In the genomic region with DNA sequence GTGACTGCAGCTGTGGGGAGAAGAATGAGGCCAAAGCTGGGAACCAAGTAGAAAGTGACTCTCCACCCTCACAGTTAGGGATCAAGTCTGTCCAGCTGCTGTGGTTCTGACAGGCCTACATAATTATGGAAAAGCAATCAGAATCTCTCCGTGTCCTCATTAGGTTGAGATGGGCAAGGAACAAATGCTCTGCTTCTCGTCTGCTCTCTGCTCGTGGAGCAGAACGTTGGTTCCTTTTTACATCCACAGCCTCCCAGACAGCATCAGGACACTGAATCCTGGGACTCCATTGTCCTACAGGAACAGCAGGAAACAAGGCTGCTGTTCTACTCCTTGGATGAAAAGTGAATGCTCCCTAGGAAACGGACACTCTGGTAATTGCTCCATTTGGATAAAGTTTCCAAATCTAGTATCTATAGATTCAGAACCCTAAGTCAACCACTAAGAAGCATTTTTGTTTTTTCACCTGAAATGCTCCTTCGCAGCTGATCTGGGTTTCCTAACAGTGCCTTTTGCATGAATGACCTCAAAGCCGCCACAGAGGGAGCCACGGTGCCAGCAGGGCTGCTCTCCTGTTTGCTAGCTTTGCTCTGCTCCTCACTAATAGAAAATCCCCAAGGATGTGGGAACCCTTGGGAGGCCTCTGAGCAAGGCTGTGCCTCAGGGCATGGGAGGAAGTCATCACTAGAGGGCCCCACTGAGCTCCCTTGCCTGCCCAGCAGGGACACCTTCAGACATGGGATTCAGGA, we compare ENCODE assay signal across 8 cellular contexts.
DNase-seq lines count a peak whose midpoint lies in the region; ATAC-seq and TF ChIP-seq lines count a peak whose summit lies in the region.

No MANE protein-coding gene starts in this region.

- H3K36me3 ChIP-seq in NT2/D1 (ENCODE audit: insufficient read depth, insufficient read length, low read length) (no peaks in the 10 kb centered on the region), lung (ENCODE audit: control insufficient read depth in 2 of 2, insufficient read depth in 2 of 2, low read length in 2 of 2) (no peaks in the 10 kb centered on the region)

- no peaks in the 10 kb centered on the region for H3K27me3 ChIP-seq in NT2/D1 (ENCODE audit: insufficient read depth, insufficient read length)
- H3K27me3 ChIP-seq in lung (ENCODE audit: control insufficient read depth, insufficient read depth) = no peaks in the 10 kb centered on the region

- H3K27ac ChIP-seq in coronary artery (no peak overlapping the region), lung (ENCODE audit: low read depth in 1 of 2, low read length in 1 of 2) (no peak overlapping the region)

- H3K9me3 ChIP-seq in NT2/D1 (ENCODE audit: insufficient read depth, low read length) (no peaks in the 10 kb centered on the region), lung (ENCODE audit: control insufficient read depth in 2 of 2, insufficient read depth in 1 of 2, low read length in 1 of 2) (peaks cover 0 to 4% of the 10 kb centered on the region in 2 donors)

- H3K4me1 ChIP-seq in NT2/D1 (ENCODE audit: insufficient read depth, insufficient read length) (peaks cover 9% of the 10 kb centered on the region), lung (ENCODE audit: control insufficient read depth in 2 of 2, insufficient read depth in 2 of 2, low read length in 2 of 2) (no peaks in the 10 kb centered on the region)

- H3K9ac ChIP-seq in NT2/D1 (ENCODE audit: insufficient read length, low read depth) = no peak overlapping the region

- 78 to 85% methylated on average over 8 of the region's 8 CpGs for WGBS in lung, 2 donors

- peak; percentile 38 for TF ChIP-seq CTCF in coronary artery (IDR thresholded peaks at IDR 0.05)
- TF ChIP-seq CTCF in lung (IDR thresholded peaks at IDR 0.05; ENCODE audit: control extremely low read depth, extremely low read depth) = peak; percentile 7

- peak; percentile 68 for DNase-seq in DMS 273 treated with DMSO at 0.1 percent for 48 hours (lab: John Stamatoyannopoulos, UW)
- peak; percentile 37 for DNase-seq in HPDE6-E6E7 (ENCODE audit: extremely low spot score)
- peak; percentile 82 for DNase-seq in NT2/D1 (ENCODE audit: low read depth, low spot score)
- DNase-seq in coronary artery (ENCODE audit: low spot score) = no peak
- DNase-seq in lung (ENCODE audit: low spot score) = peak; percentile 41
- peak; percentile 57 for DNase-seq in ureter (ENCODE audit: low spot score)
- DNase-seq in T1000 (lab: John Stamatoyannopoulos, UW) = no peak

- ATAC-seq in lung (ENCODE audit: insufficient read depth, low FRiP score) (no peak), HG03196 (IDR thresholded peaks at IDR 0.05; ENCODE audit: unreplicated experiment) (no peak)

- H3K4me3 ChIP-seq in NT2/D1 (ENCODE audit: insufficient read length, low read depth) = no peak overlapping the region
- H3K4me3 ChIP-seq in coronary artery = no peak overlapping the region
- no peak overlapping the region for H3K4me3 ChIP-seq in lung

Comparison
In these comparisons a context has a peak if more than half of its experiments do, and no peak if none do; other contexts are left out.
1. DNase-seq: peak in DMS 273 treated with DMSO at 0.1 percent for 48 hours (single experiment), HPDE6-E6E7 (single experiment), NT2/D1 (single experiment), lung (single experiment) and ureter (single experiment); none in coronary artery (single experiment) and T1000 (single experiment).